In the genomic region with DNA sequence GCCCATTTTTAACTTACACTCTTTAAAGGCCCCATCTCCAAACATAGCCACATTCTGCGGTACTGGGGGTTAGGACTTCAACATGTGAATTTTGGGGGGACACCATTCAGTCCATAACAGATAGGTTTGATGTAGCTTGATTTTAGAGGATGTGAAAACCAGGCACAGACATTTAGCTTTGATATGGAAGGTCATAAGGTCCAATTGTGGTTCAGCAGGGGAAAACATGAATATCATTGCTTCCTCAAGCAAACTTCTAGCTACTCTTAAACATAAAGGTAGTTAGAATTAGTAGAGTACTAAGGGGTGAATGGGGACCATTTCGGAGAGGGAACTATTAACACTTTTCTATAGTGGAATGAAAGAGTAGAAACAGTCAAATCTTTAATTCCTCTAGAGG, we compare ENCODE assay signal across 1 cellular context.
TF ChIP-seq lines count a peak whose summit lies in the region.

No MANE protein-coding gene starts in this region.

TF ChIP-seq in GM12878, 131 proteins besides CTCF, POLR2A, EP300 and RAD21:
- TF ChIP-seq, protein P1, sequence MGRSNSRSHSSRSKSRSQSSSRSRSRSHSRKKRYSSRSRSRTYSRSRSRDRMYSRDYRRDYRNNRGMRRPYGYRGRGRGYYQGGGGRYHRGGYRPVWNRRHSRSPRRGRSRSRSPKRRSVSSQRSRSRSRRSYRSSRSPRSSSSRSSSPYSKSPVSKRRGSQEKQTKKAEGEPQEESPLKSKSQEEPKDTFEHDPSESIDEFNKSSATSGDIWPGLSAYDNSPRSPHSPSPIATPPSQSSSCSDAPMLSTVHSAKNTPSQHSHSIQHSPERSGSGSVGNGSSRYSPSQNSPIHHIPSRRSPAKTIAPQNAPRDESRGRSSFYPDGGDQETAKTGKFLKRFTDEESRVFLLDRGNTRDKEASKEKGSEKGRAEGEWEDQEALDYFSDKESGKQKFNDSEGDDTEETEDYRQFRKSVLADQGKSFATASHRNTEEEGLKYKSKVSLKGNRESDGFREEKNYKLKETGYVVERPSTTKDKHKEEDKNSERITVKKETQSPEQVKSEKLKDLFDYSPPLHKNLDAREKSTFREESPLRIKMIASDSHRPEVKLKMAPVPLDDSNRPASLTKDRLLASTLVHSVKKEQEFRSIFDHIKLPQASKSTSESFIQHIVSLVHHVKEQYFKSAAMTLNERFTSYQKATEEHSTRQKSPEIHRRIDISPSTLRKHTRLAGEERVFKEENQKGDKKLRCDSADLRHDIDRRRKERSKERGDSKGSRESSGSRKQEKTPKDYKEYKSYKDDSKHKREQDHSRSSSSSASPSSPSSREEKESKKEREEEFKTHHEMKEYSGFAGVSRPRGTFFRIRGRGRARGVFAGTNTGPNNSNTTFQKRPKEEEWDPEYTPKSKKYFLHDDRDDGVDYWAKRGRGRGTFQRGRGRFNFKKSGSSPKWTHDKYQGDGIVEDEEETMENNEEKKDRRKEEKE (IDR thresholded peaks at IDR 0.05), result no peak
- TF ChIP-seq ZNF24 (IDR thresholded peaks at IDR 0.05), result peak; percentile 82
- TF ChIP-seq NR2F1 (conservative IDR thresholded peaks at IDR 0.05), result peak; percentile 83
- peak; percentile 30; the same call in 1 of the 2 replicates for TF ChIP-seq RUNX3 (IDR thresholded peaks at IDR 0.05; ENCODE audit: low read length)
- TF ChIP-seq IRF4 (IDR thresholded peaks at IDR 0.05; ENCODE audit: low read depth, low read length), result no peak
- TF ChIP-seq EGR1 (IDR thresholded peaks at IDR 0.05; ENCODE audit: borderline replicate concordance in 1 of 2, low read depth in 2 of 2, low read length in 2 of 2), result no peak
